Comparison of ENCODE assay signal across 7 cellular contexts in genomic region chr19:55339225-55340143, GRCh38.
DNase-seq lines count a peak whose midpoint lies in the region; ATAC-seq, FAIRE-seq and TF ChIP-seq lines count a peak whose summit lies in the region.

TSS of gene KMT5C (plus strand) at chr19:55339876. CDS start at chr19:55341937, 2,061 bp downstream.

- no peaks in the 10 kb centered on the region for H3K27me3 ChIP-seq in rectal smooth muscle tissue (ENCODE audit: control insufficient read depth, insufficient read depth, low read length)

- in situ Hi-C loops in astrocyte of the cerebellum (cut with HindIII; ENCODE audit: low sequenced_read_pairs) = no loop called here

- H3K4me1 ChIP-seq in rectal smooth muscle tissue (ENCODE audit: control insufficient read depth, insufficient read depth, low read length) = peaks cover 2% of the 10 kb centered on the region

- TF ChIP-seq CTCF in astrocyte of the cerebellum (IDR thresholded peaks at IDR 0.05; ENCODE audit: low read depth, low read length, missing control alignments) = peak; percentile 38

- ATAC-seq in HG02981 (IDR thresholded peaks at IDR 0.05; ENCODE audit: unreplicated experiment) = peak; percentile 76

- peaks cover 10% of the 10 kb centered on the region for H3K36me3 ChIP-seq in rectal smooth muscle tissue (ENCODE audit: control insufficient read depth, insufficient read depth, low read length)

- H3K4me3 ChIP-seq in astrocyte of the cerebellum (ENCODE audit: low read depth, low read length) (peak within 1 kb of the TSS; percentile 73), rectal smooth muscle tissue (ENCODE audit: low read length) (peak within 1 kb of the TSS; percentile 92)

- peak within 1 kb of the TSS; percentile 95 for H3K27ac ChIP-seq in rectal smooth muscle tissue (ENCODE audit: low read depth, low read length)

- FAIRE-seq in GM18507 (lab: Jason Lieb, UNC) = peak; percentile 100

- H3K9ac ChIP-seq in rectal smooth muscle tissue (ENCODE audit: low read length) = peak within 1 kb of the TSS; percentile 96

- DNase-seq in GM18507 (ENCODE audit: extremely low spot score, insufficient read length, low read depth) (peak; percentile 98), NCI-H2029 treated with DMSO at 0.1 percent for 48 hours (lab: John Stamatoyannopoulos, UW) (peak; percentile 99), T-helper 9 cell (peak; percentile 100), astrocyte of the cerebellum (ENCODE audit: low read depth) (peak; percentile 100), hepatic stellate cell (ENCODE audit: low spot score) (peak; percentile 100)

Comparison
In these comparisons a context has a peak if more than half of its experiments do, and no peak if none do; other contexts are left out.
1. Peak in every context shown above with its lines: DNase-seq, ATAC-seq, H3K4me3 ChIP-seq and H3K27ac ChIP-seq.